In the genomic region with DNA sequence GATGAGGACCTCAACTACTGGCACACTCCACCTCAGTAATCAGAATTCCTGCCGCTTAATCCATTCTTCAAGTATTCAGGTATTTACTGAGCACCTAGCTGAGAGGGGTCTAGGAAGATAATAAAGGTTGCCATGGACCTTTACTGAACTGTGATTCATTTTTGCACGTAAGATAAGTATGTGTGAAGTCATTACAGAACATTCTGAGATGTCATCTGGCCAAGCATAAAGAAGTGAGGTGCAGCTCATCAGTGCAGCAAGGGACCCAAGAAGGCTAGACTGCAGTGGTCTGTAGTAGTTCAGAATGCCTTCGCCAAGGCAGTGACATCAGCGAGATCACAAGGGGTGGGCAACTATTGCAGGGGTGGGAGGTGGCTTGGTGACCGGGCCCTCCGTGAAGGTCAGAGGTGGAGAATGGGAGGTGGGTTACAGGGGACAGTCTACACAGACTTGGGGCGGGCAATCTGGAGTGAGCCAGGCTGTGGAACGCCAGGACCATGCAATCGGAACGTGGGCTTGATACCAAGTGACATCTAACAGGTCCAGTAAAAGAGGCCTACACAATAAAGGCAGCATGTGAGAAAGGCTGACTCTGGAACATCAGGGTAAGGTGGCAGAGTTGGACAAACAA, we compare ENCODE assay signal across 8 cellular contexts.
DNase-seq lines count a peak whose midpoint lies in the region; ATAC-seq, FAIRE-seq and TF ChIP-seq lines count a peak whose summit lies in the region.

No MANE protein-coding gene starts in this region.

- H3K4me2 ChIP-seq in H1 (ENCODE audit: insufficient read depth in 1 of 2, low read depth in 2 of 2, low read length in 2 of 2) (peak overlapping the region in 1 of 2 experiments; percentile 96; a peak in 1 of 4 replicates), parathyroid adenoma (ENCODE audit: low read length) (no peak overlapping the region)

- H3K4me3 ChIP-seq in Panc1 (ENCODE audit: low read depth in 2 of 2, low read length in 2 of 2) (no peak overlapping the region; a peak in 1 of 4 replicates), H1 (ENCODE audit: extremely low read depth in 1 of 4, insufficient read depth in 2 of 4, low read depth in 3 of 4, low read length in 4 of 4) (peak overlapping the region in 1 of 4 experiments; percentile 69; a peak in 1 of 8 replicates), parathyroid adenoma (ENCODE audit: low read depth, low read length) (no peak overlapping the region)

- H2BK20ac ChIP-seq in H1 (ENCODE audit: low read length) = no peak overlapping the region

- peaks cover 6% of the 10 kb centered on the region; the same call in 1 of the 2 replicates for H3K79me1 ChIP-seq in H1 (ENCODE audit: low read depth, low read length)

- peak overlapping the region; percentile 96 for H3K27ac Mint-ChIP-seq in CD4-positive, alpha-beta T cell

- H3K23me2 ChIP-seq in H1 (ENCODE audit: low read depth, low read length) = peaks cover 14% of the 10 kb centered on the region

- CTCF ChIA-PET in CD4-positive, alpha-beta T cell (lab: Charles Lee) = interaction anchor here (0.9 kb wide), 1 partner anchor 16 kb away, joined by 3 read pairs; no protein-coding TSS in a partner anchor
- CTCF ChIA-PET in Panc1 (lab: Charles Lee) (no interaction called here), H1 (lab: Charles Lee; ENCODE audit: partially characterized antibody) (interaction anchor here (0.6 to 8.5 kb wide), 5 partner anchors 14 to 301 kb away, joined by 3 to 88 read pairs (median 7); no protein-coding TSS in a partner anchor)

- no peak overlapping the region for H3K18ac ChIP-seq in H1 (ENCODE audit: extremely low read depth, low read length)

- in situ Hi-C loops in Panc1 (cut with HindIII; ENCODE audit: low pct_unique_long_range_greater_than_20kb, low sequenced_read_pairs) = no loop called here

- no peak overlapping the region for H4K91ac ChIP-seq in H1 (replicated peaks; ENCODE audit: insufficient read length, low read length)

- H4K20me1 ChIP-seq in H1 (replicated peaks in 1 of 2; ENCODE audit: control insufficient read depth in 1 of 2, insufficient read depth in 2 of 2, low read length in 2 of 2) = peaks cover 2 to 4% of the 10 kb centered on the region in 2 experiments

- POLR2A ChIA-PET in CD4-positive, alpha-beta T cell (lab: Charles Lee) = interaction anchor here (0.7 to 3.2 kb wide), 14 partner anchors 9 to 126 kb away, joined by 3 to 39 read pairs (median 5); no protein-coding TSS in a partner anchor
- POLR2A ChIA-PET in Panc1 (lab: Charles Lee) (no interaction called here), H1 (lab: Charles Lee; ENCODE audit: partially characterized antibody) (interaction anchor here (0.6 to 1.7 kb wide), 5 partner anchors 13 to 54 kb away, joined by 3 to 5 read pairs (median 4); no protein-coding TSS in a partner anchor)

- no peak for DNase-seq in CD4-positive, alpha-beta T cell
- DNase-seq in Panc1 (ENCODE audit: low read depth, low spot score) = no peak
- DNase-seq in H1 (ENCODE audit: low read depth in 1 of 2, low spot score in 2 of 2) = no peak
- no peak for DNase-seq in EL
- DNase-seq in NCI-H2196 (lab: John Stamatoyannopoulos, UW; ENCODE audit: unreplicated experiment) = no peak

- H3K56ac ChIP-seq in H1 (replicated peaks; ENCODE audit: insufficient read length, low read depth, low read length) = no peak overlapping the region

- H3K79me2 ChIP-seq in H1 (ENCODE audit: control insufficient read depth in 1 of 2, insufficient read depth in 2 of 2, low read length in 2 of 2) = peaks cover 0 to 56% of the 10 kb centered on the region in 2 experiments; a peak in 3 of 4 replicates
- H3K79me2 ChIP-seq in parathyroid adenoma = peaks cover under 1% of the 10 kb centered on the region

- ATAC-seq in CD4-positive, alpha-beta T cell (ENCODE audit: poor library complexity) = no peak
- ATAC-seq in Panc1 = no peak
- no peak for ATAC-seq in HG02588 (IDR thresholded peaks at IDR 0.05; ENCODE audit: unreplicated experiment)
- ATAC-seq in HG02610 (IDR thresholded peaks at IDR 0.05; ENCODE audit: unreplicated experiment) = no peak

- H4K5ac ChIP-seq in H1 (ENCODE audit: insufficient read length, low read depth, low read length) = no peak overlapping the region

- peaks cover 58% of the 10 kb centered on the region for H3K4me1 Mint-ChIP-seq in CD4-positive, alpha-beta T cell (ENCODE audit: low read depth)

- no peaks in the 10 kb centered on the region for H3K27me3 Mint-ChIP-seq in CD4-positive, alpha-beta T cell

- H3K9me3 Mint-ChIP-seq in CD4-positive, alpha-beta T cell = no peaks in the 10 kb centered on the region

- H3K14ac ChIP-seq in H1 (ENCODE audit: insufficient read length) = no peak overlapping the region

- WGBS in H1 (ENCODE audit: extremely low coverage in 1 of 2, insufficient coverage in 1 of 2, insufficient read length in 1 of 2, insufficient replicate concordance in 2 of 2, low coverage in 1 of 2, low lambda C conversion rate in 2 of 2, missing lambda C conversion rate in 1 of 2), 2 experiments = 87% methylated on average over 10 of the region's 10 CpGs; no CpG with 5 or more reads in 1 of the 2 experiments

- H3K27ac ChIP-seq in CD4-positive, alpha-beta T cell (ENCODE audit: low read depth, low read length) = peak overlapping the region; percentile 87
- H3K27ac ChIP-seq in Panc1 (ENCODE audit: low read length) = peak overlapping the region; percentile 96
- peak overlapping the region; percentile 73; the same call in 1 of the 2 replicates for H3K27ac ChIP-seq in H1 (ENCODE audit: low read depth, low read length)
- H3K27ac ChIP-seq in parathyroid adenoma = peak overlapping the region; percentile 67

- no peak for TF ChIP-seq RAD21 in H1 (IDR thresholded peaks at IDR 0.05 in 1 of 2, conservative IDR thresholded peaks at IDR 0.05 in 1 of 2; ENCODE audit: low read depth in 2 of 2, low read length in 2 of 2)

- no peak overlapping the region for H2BK5ac ChIP-seq in H1 (ENCODE audit: low read depth, low read length)

- H3K9ac ChIP-seq in H1 (replicated peaks in 1 of 4; ENCODE audit: extremely low read depth in 1 of 4, low read depth in 3 of 4, low read length in 3 of 4) (no peak overlapping the region; a peak in 1 of 7 replicates), parathyroid adenoma (no peak overlapping the region)

- H3K36me3 Mint-ChIP-seq in CD4-positive, alpha-beta T cell (ENCODE audit: low read depth) = peaks cover 9% of the 10 kb centered on the region

- FAIRE-seq in H1 (lab: Jason Lieb, UNC) = no peak

- H3K9me3 ChIP-seq in CD4-positive, alpha-beta T cell (ENCODE audit: control insufficient read depth, low read length) = no peaks in the 10 kb centered on the region
- no peaks in the 10 kb centered on the region for H3K9me3 ChIP-seq in Panc1 (ENCODE audit: control insufficient read depth, insufficient read depth, low read depth, low read length)
- no peaks in the 10 kb centered on the region for H3K9me3 ChIP-seq in H1 (ENCODE audit: insufficient read depth in 2 of 2, low read depth in 1 of 2, low read length in 1 of 2)
- no peaks in the 10 kb centered on the region for H3K9me3 ChIP-seq in parathyroid adenoma (ENCODE audit: control insufficient read depth, low read length)

- intact Hi-C loops in CD4-positive, alpha-beta T cell (cut with DNase I, micrococcal nuclease) = loop anchor here (2.0 to 10.0 kb wide), 2 partner anchors 102 to 390 kb away; partner anchors contain the start of gene RERE (in 1 of the 2)
- intact Hi-C loops in Panc1 (cut with micrococcal nuclease; ENCODE audit: unreplicated experiment) = no loop called here

- BruUV-seq in Panc1 (replicated peaks; lab: Mats Ljungman, UMichigan) = TSS peak; percentile 60

- no peaks in the 10 kb centered on the region for H3K27me3 ChIP-seq in CD4-positive, alpha-beta T cell (ENCODE audit: control insufficient read depth, insufficient read depth, low read length)
- H3K27me3 ChIP-seq in Panc1 (ENCODE audit: control insufficient read depth, insufficient read depth, low read length) = no peaks in the 10 kb centered on the region
- H3K27me3 ChIP-seq in H1 (replicated peaks in 1 of 4; ENCODE audit: control insufficient read depth in 3 of 4, extremely low read depth in 1 of 4, insufficient read depth in 3 of 4, low read length in 3 of 4) = no peaks in the 10 kb centered on the region
- H3K27me3 ChIP-seq in parathyroid adenoma (ENCODE audit: control insufficient read depth, insufficient read depth, low read length) = no peaks in the 10 kb centered on the region

- H2BK12ac ChIP-seq in H1 (ENCODE audit: low read depth, low read length) = no peak overlapping the region

- H4K8ac ChIP-seq in H1 (ENCODE audit: extremely low read depth, insufficient read depth, low read length) = no peak overlapping the region

- no peak overlapping the region for H2BK120ac ChIP-seq in H1 (replicated peaks; ENCODE audit: low read depth, low read length)

- H3K36me3 ChIP-seq in Panc1 (ENCODE audit: control insufficient read depth, insufficient read depth, low read length) = peaks cover 5% of the 10 kb centered on the region; the same call in 1 of the 2 replicates
- H3K36me3 ChIP-seq in H1 (ENCODE audit: control insufficient read depth in 2 of 4, insufficient read depth in 4 of 4, low read length in 3 of 4) = peaks cover 0 to 1% (median 0%) of the 10 kb centered on the region in 4 experiments; a peak in 2 of 8 replicates
- H3K36me3 ChIP-seq in parathyroid adenoma (ENCODE audit: control insufficient read depth, insufficient read depth, low read length) = no peaks in the 10 kb centered on the region

- no peak overlapping the region for H2AK5ac ChIP-seq in H1 (ENCODE audit: low read depth, low read length)

- peak overlapping the region; percentile 97 for H3K4me3 Mint-ChIP-seq in CD4-positive, alpha-beta T cell

- TF ChIP-seq CTCF in CD4-positive, alpha-beta T cell (IDR thresholded peaks at IDR 0.05) = no peak
- TF ChIP-seq CTCF in Panc1 (IDR thresholded peaks at IDR 0.05) (no peak), H1 (IDR thresholded peaks at IDR 0.05; ENCODE audit: control extremely low read depth in 1 of 3, insufficient read depth in 1 of 3, low read depth in 1 of 3, low read length in 3 of 3) (no peak), parathyroid adenoma (IDR thresholded peaks at IDR 0.05) (no peak)

- no peak for TF ChIP-seq POLR2A in H1 (IDR thresholded peaks at IDR 0.05; ENCODE audit: control extremely low read depth in 1 of 2, low read depth in 2 of 2, low read length in 2 of 2)

- peaks cover 31% of the 10 kb centered on the region for H3K4me1 ChIP-seq in Panc1 (ENCODE audit: control insufficient read depth, insufficient read depth, low read length)
- H3K4me1 ChIP-seq in H1 (replicated peaks in 1 of 4; ENCODE audit: control insufficient read depth in 3 of 4, insufficient read depth in 4 of 4, low read length in 3 of 4) = peaks cover 10 to 22% (median 16%) of the 10 kb centered on the region in 4 experiments
- H3K4me1 ChIP-seq in parathyroid adenoma = peaks cover 6% of the 10 kb centered on the region

- H3K23ac ChIP-seq in H1 (ENCODE audit: insufficient read length) = no peak overlapping the region

- no peak overlapping the region for H2AFZ ChIP-seq in H1 (ENCODE audit: low read length)
- H2AFZ ChIP-seq in parathyroid adenoma = no peak overlapping the region

- no peak for TF ChIP-seq EP300 in H1 (IDR thresholded peaks at IDR 0.05; ENCODE audit: borderline replicate concordance in 1 of 2, low read depth in 2 of 2, low read length in 2 of 2)

- no peak overlapping the region for H3K4ac ChIP-seq in H1 (replicated peaks; ENCODE audit: insufficient read length, low read depth, low read length)

- H2BK15ac ChIP-seq in H1 (ENCODE audit: low read length) = no peak overlapping the region

TF ChIP-seq in H1, 55 proteins besides CTCF, POLR2A, EP300 and RAD21 (continues in another document):
- no peak for TF ChIP-seq GTF2F1 (IDR thresholded peaks at IDR 0.05; ENCODE audit: borderline replicate concordance, low read depth, low read length)
- no peak for TF ChIP-seq CREB1 (IDR thresholded peaks at IDR 0.05)
